8 cellular contexts compared by ENCODE assay signal in the genomic region with DNA sequence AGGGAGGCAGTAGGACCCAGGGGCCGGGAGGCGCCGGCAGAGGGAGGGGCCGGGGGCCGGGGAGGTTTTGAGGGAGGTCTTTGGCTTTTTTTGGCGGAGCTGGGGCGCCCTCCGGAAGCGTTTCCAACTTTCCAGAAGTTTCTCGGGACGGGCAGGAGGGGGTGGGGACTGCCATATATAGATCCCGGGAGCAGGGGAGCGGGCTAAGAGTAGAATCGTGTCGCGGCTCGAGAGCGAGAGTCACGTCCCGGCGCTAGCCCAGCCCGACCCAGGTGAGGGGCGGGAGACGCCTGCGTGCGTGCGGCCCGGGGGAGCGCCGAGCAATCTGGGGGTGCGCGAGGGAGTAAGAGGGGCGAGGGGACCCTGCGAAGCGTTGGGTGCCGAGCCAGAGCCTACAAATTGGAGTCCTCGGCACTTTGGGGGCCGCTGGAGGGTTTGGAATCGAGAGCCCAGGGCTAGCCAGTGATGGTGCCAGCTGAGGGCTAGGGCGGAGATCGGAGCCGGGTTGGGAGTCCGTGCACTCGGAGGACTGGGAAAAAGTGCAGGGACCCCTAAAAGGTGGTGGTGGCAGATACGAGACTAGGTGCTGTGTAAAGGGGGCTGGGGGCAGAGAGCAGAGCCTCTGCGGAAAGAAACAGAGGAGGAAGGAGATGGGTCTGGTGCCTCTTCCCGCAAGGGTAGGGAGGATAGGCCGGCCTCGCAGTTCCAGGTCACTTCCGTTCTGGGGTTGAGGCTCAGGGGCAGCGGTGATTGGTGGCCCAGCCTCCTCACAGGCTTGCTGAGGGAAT. TPM values are rescaled to one million over a fixed set of nuclear protein-coding genes. Genes with fewer than 3 reads are reported as not detected.
DNase-seq lines count a peak whose midpoint lies in the region; ATAC-seq and TF ChIP-seq lines count a peak whose summit lies in the region.

A gene (plus strand): TSS at position 206 of the 788 bp plus-strand sequence. CDS start 4,097 bp downstream, outside the sequence.

- TF ChIP-seq CTCF in coronary artery (IDR thresholded peaks at IDR 0.05): no peak

- DNase-seq in 8988T (peak; percentile 94), NCI-H460 (ENCODE audit: extremely low read depth, low read depth) (peak; percentile 71), coronary artery (ENCODE audit: low spot score) (peak; percentile 94)
- DNase-seq in activated CD4-positive, alpha-beta T cell treated with anti-CD3 and anti-CD28 coated beads for 4 hours: peak; percentile 44 to 51
- peak; percentile 33 to 79 (median 57) for DNase-seq in stimulated activated CD4-positive, alpha-beta T cell treated with anti-CD3 and anti-CD28 coated beads, Interleukin-1b, Interleukin-23, amount 100 ng/mL, for 24 hours (ENCODE audit: low read depth in 4 of 4, low spot score in 1 of 4)

- peak; percentile 71 for ATAC-seq in GM18858 (IDR thresholded peaks at IDR 0.05; ENCODE audit: unreplicated experiment)
- ATAC-seq in HG03095 (IDR thresholded peaks at IDR 0.05; ENCODE audit: unreplicated experiment): peak; percentile 59

- H3K27me3 ChIP-seq in layer of hippocampus (ENCODE audit: control insufficient read depth, insufficient read depth, low read length): no peaks in the 10 kb centered on the region

- peak within 1 kb of the TSS; percentile 95 to 99 for H3K27ac ChIP-seq in coronary artery
- peak within 1 kb of the TSS; percentile 98 for H3K27ac ChIP-seq in layer of hippocampus (ENCODE audit: low read depth, low read length)

- H3K4me3 ChIP-seq in coronary artery: peak within 1 kb of the TSS; percentile 88

RNA-seq across cellular contexts. Expression of the gene that starts here (rescaled TPM):
- total RNA-seq in NCI-H460 (2014; rRNA removed; shearing (Covaris generic)): 55.5 and 64.7 TPM in 2 replicates
- polyA plus RNA-seq in NCI-H460 (2014; cell fraction: nucleus; rRNA removed): 136 and 149 TPM in 2 replicates

Comparison
In these comparisons a context has a peak if more than half of its experiments do, and no peak if none do; other contexts are left out.
1. Peak in every context shown above with its lines: DNase-seq, ATAC-seq, H3K4me3 ChIP-seq and H3K27ac ChIP-seq.